In genomic region chr12:107319536-107320030, GRCh38 we compare ENCODE assay signal across 8 cellular contexts.
A peak's percentile ranks its signal among the peaks of the same experiment; 100 is the strongest.
DNase-seq lines count a peak whose midpoint lies in the region; ATAC-seq and TF ChIP-seq lines count a peak whose summit lies in the region.

No MANE protein-coding gene starts in this region.

- peak overlapping the region; percentile 68 for H3K4me3 ChIP-seq in WI38 (ENCODE audit: low read depth, low read length)
- peak overlapping the region; percentile 15 for H3K4me3 ChIP-seq in fibroblast of mammary gland (ENCODE audit: control insufficient read depth, low read depth, low read length)
- H3K4me3 ChIP-seq in skeletal muscle cell (ENCODE audit: low read depth, low read length), result peak overlapping the region; percentile 68

- no peak for ATAC-seq in HG03565 (IDR thresholded peaks at IDR 0.05; ENCODE audit: unreplicated experiment)

- DNase-seq in NCI-H1417 (lab: John Stamatoyannopoulos, UW), result peak; percentile 30 to 82 (median 78)
- no peak for DNase-seq in NCI-H1417 treated with DMSO at 0.1 percent for 48 hours (lab: John Stamatoyannopoulos, UW)
- DNase-seq in fibroblast of mammary gland (ENCODE audit: low read depth), result no peak
- DNase-seq in skeletal muscle cell (ENCODE audit: low read depth), result no peak
- DNase-seq in mesenteric fat pad (ENCODE audit: low spot score), result no peak
- no peak for DNase-seq in anterior cingulate cortex (lab: John Stamatoyannopoulos, UW)

- TF ChIP-seq CTCF in WI38 (IDR thresholded peaks at IDR 0.05; ENCODE audit: low read depth, low read length), result no peak
- TF ChIP-seq CTCF in fibroblast of mammary gland (conservative IDR thresholded peaks at IDR 0.05; ENCODE audit: control insufficient read depth, insufficient read depth, low read depth, low read length), result no peak

Comparison
In these comparisons a context has a peak if more than half of its experiments do, and no peak if none do; other contexts are left out.
1. DNase-seq: peak in NCI-H1417 (3 of 3); none in NCI-H1417 treated with DMSO at 0.1 percent for 48 hours (single experiment), fibroblast of mammary gland (single experiment), skeletal muscle cell (single experiment), mesenteric fat pad (single experiment) and anterior cingulate cortex (0 of 58).
2. H3K4me3 ChIP-seq: peak in every context shown above with its lines; median percentile 68 in WI38; 68 in skeletal muscle cell; 15 in fibroblast of mammary gland.